Comparison of ENCODE assay signal across 1 cellular context in genomic region chr4:110197421-110198398, GRCh38.
TF ChIP-seq lines count a peak whose summit lies in the region.

No MANE protein-coding gene starts in this region.

TF ChIP-seq in GM12878, 131 proteins besides CTCF, POLR2A, EP300 and RAD21 (continued from another document):
- TF ChIP-seq PBX3 (IDR thresholded peaks at IDR 0.05; ENCODE audit: insufficient replicate concordance, low read depth, low read length), result no peak
- TF ChIP-seq CEBPZ (IDR thresholded peaks at IDR 0.05; ENCODE audit: low read depth, low read length), result no peak
- no peak for TF ChIP-seq SREBF2 (IDR thresholded peaks at IDR 0.05; ENCODE audit: low read length)
- TF ChIP-seq PAX5 (IDR thresholded peaks at IDR 0.05; ENCODE audit: borderline replicate concordance, low read depth, low read length), result no peak
- no peak for TF ChIP-seq NR2C1 (IDR thresholded peaks at IDR 0.05)
- no peak for TF ChIP-seq TBL1XR1 (IDR thresholded peaks at IDR 0.05; ENCODE audit: low read depth, low read length)
- TF ChIP-seq MAX (IDR thresholded peaks at IDR 0.05; ENCODE audit: low read depth, low read length), result no peak
- no peak for TF ChIP-seq SMC3 (IDR thresholded peaks at IDR 0.05; ENCODE audit: borderline replicate concordance, low read length)
- TF ChIP-seq MTA3 (IDR thresholded peaks at IDR 0.05; ENCODE audit: borderline replicate concordance, low read length), result no peak; the same call in 1 of the 2 replicates
- TF ChIP-seq ASH2L (IDR thresholded peaks at IDR 0.05; ENCODE audit: borderline replicate concordance, low read depth), result no peak
- peak; percentile 60; the same call in 1 of the 2 replicates for TF ChIP-seq GABPA (IDR thresholded peaks at IDR 0.05; ENCODE audit: low read depth)
- no peak for TF ChIP-seq E4F1 (IDR thresholded peaks at IDR 0.05; ENCODE audit: borderline replicate concordance, partially characterized antibody)
- TF ChIP-seq SIN3A (IDR thresholded peaks at IDR 0.05; ENCODE audit: low read depth, low read length), result no peak; the same call in 1 of the 2 replicates
- TF ChIP-seq BHLHE40 (IDR thresholded peaks at IDR 0.05; ENCODE audit: borderline replicate concordance in 1 of 2, low read depth in 2 of 2, low read length in 1 of 2), result no peak
- TF ChIP-seq RELB (IDR thresholded peaks at IDR 0.05; ENCODE audit: low read depth), result peak; percentile 40; the same call in 1 of the 2 replicates
- no peak for TF ChIP-seq HCFC1 (IDR thresholded peaks at IDR 0.05; ENCODE audit: low read length)
- no peak for TF ChIP-seq ESRRA (IDR thresholded peaks at IDR 0.05; ENCODE audit: low read length)
- peak; percentile 75; the same call in 1 of the 2 replicates for TF ChIP-seq MXI1 (IDR thresholded peaks at IDR 0.05; ENCODE audit: low read depth, low read length)
- TF ChIP-seq NKRF (conservative IDR thresholded peaks at IDR 0.05), result no peak; the same call in 1 of the 2 replicates
- no peak for TF ChIP-seq SUPT20H (IDR thresholded peaks at IDR 0.05; ENCODE audit: borderline replicate concordance, control insufficient read depth, low read depth, low read length)
- TF ChIP-seq KLF5 (IDR thresholded peaks at IDR 0.05; ENCODE audit: partially characterized antibody), result no peak
- 0 out of 2 replicates have a peak, but pooled peaks have one; percentile 37 for TF ChIP-seq PML (IDR thresholded peaks at IDR 0.05; ENCODE audit: low read length)
- peak; percentile 49; the same call in 1 of the 2 replicates for TF ChIP-seq TAF1 (IDR thresholded peaks at IDR 0.05; ENCODE audit: borderline replicate concordance, low read depth, low read length)
- TF ChIP-seq YY1 (IDR thresholded peaks at IDR 0.05; ENCODE audit: low read depth, low read length), result peak; percentile 75
- no peak for TF ChIP-seq TCF7 (IDR thresholded peaks at IDR 0.05; ENCODE audit: borderline replicate concordance)
